In the genomic region with DNA sequence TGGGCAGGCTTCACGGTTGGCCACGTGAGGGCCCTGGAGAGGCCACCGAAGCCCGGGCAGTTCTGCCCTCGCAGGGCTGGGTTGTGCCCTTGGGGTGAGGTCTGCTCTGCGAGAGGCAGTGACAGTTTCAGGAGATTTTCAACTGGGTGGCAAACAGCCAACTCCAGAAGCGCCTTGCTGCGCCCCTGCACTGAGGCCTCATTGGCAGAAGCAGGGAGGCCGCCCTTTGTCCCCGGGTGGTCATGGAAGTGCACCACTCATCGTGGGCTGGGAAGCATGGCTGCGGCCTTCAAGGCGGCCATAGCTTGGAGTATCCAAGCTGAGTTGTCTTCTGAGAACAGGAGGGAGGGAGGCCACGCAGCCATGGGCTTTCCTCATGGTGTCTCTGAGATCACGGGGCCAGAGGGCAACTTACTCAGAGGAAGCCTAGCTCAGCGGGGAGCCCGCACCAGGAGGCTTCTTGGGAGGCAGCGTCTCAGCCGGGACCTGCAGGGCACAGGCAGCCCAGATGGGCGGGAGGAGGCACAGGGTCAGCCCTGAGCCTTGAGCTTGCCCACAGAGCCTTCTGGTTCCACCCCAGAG, we compare ENCODE assay signal across 1 cellular context.
TF ChIP-seq lines count a peak whose summit lies in the region.

No MANE protein-coding gene starts in this region.

TF ChIP-seq in HEK293T, 16 proteins besides CTCF, POLR2A, EP300 and RAD21:
- TF ChIP-seq ELF4 (IDR thresholded peaks at IDR 0.05) (no peak), TARDBP (IDR thresholded peaks at IDR 0.05) (no peak), BHLHE40 (IDR thresholded peaks at IDR 0.05; ENCODE audit: borderline replicate concordance) (no peak), L3MBTL2 (conservative IDR thresholded peaks at IDR 0.05) (no peak), SP1 (IDR thresholded peaks at IDR 0.05) (no peak), FOXA1 (IDR thresholded peaks at IDR 0.05) (no peak)
TF ChIP-seq in HEK293T: peak in this region for 0.
